Comparison of ENCODE assay signal across 27 cellular contexts in genomic region chr11:28090052-28090749, GRCh38. TPM values are rescaled to one million over a fixed set of nuclear protein-coding genes. Genes with fewer than 3 reads are reported as not detected.
DNase-seq lines count a peak whose midpoint lies in the region; ATAC-seq, FAIRE-seq and TF ChIP-seq lines count a peak whose summit lies in the region.
"Had no signal": no experiment of that assay in that cellular context is flagged by ENCODE, and none has a peak within 500 bp of the region (broad histone marks: within the 10 kb centered on the region; RNA-seq: fewer than 3 reads in every experiment).

No MANE protein-coding gene starts in this region.

- intact Hi-C loops in dorsolateral prefrontal cortex (cut with DNase I) = no loop called here

- no peak overlapping the region for H3K4me3 ChIP-seq in A549
- H3K4me3 ChIP-seq in brain microvascular endothelial cell (ENCODE audit: low read depth, low read length) = no peak overlapping the region
- H3K4me3 ChIP-seq in fibroblast of villous mesenchyme (ENCODE audit: low read depth, low read length) = no peak overlapping the region
- H3K4me3 ChIP-seq in dorsolateral prefrontal cortex = no peak overlapping the region
- H3K4me3 ChIP-seq: esophagus squamous epithelium, left ventricle myocardium inferior, transverse colon had no signal

- H3K4me2 ChIP-seq in A549 = peak overlapping the region; percentile 41

- H3K27ac ChIP-seq in A549 = peak overlapping the region; percentile 49 to 80
- H3K27ac ChIP-seq in brain microvascular endothelial cell = peak overlapping the region; percentile 6
- H3K27ac ChIP-seq in dorsolateral prefrontal cortex = no peak overlapping the region
- H3K27ac ChIP-seq: C4-2B, esophagus squamous epithelium, left ventricle myocardium inferior, parathyroid adenoma, transverse colon had no signal

- no peaks in the 10 kb centered on the region for H3K9me3 ChIP-seq in A549
- H3K9me3 ChIP-seq: esophagus squamous epithelium, left ventricle myocardium inferior, transverse colon had no signal

- H3K27me3 Mint-ChIP-seq in HFFc6 (ENCODE audit: insufficient read depth) = no peaks in the 10 kb centered on the region
- H3K27me3 Mint-ChIP-seq in T-helper 2 cell treated with Interferon-gamma antibody and Interleukin-4, amounts not matched to agents 5 μg/mL and 100 μg/mL, for 36 hours (ENCODE audit: low read depth) = no peaks in the 10 kb centered on the region
- H3K27me3 Mint-ChIP-seq: natural killer cell treated with Interleukin-12 subunit alpha and Interleukin-12 subunit beta and Interleukin-15 and Interleukin-18, amount 100 ng/mL, for 72 hours had no signal

- no peaks in the 10 kb centered on the region for H3K36me3 ChIP-seq in brain microvascular endothelial cell (replicated peaks)
- H3K36me3 ChIP-seq: left ventricle myocardium inferior, transverse colon had no signal

- WGBS in A549 (ENCODE audit: missing lambda C conversion rate) = 43% methylated on average over 2 of the region's 2 CpGs

- H3K4me1 ChIP-seq in A549 = peaks cover 35% of the 10 kb centered on the region
- H3K4me1 ChIP-seq: esophagus squamous epithelium, left ventricle myocardium inferior, parathyroid adenoma, transverse colon had no signal

- in situ Hi-C loops in brain microvascular endothelial cell (cut with HindIII; ENCODE audit: low pct_ligation_motif_present, low sequenced_read_pairs) = no loop called here
- in situ Hi-C loops in GM13976 (cut with MboI; ENCODE audit: low sequenced_read_pairs, unreplicated experiment) = no loop called here

- no peak for TF ChIP-seq POLR2A in A549 (IDR thresholded peaks at IDR 0.05; ENCODE audit: low read length)

- ATAC-seq in A549 (peak in 1 of 2 experiments; percentile 74; a peak in 4 of 6 replicates), GM19035 (IDR thresholded peaks at IDR 0.05; ENCODE audit: unreplicated experiment) (no peak)
- ATAC-seq: activated T-cell treated with anti-CD3 and anti-CD28 coated beads, Interleukin-2, amount 50 U/mL, for 4 hours; natural killer cell treated with Interleukin-12 subunit alpha and Interleukin-12 subunit beta and Interleukin-15 and Interleukin-18, amount 100 ng/mL, for 72 hours; right cardiac atrium had no signal

- POLR2A ChIA-PET in A549 (lab: Yijun Ruan, JAX) = interaction anchor here (0.9 kb wide), 1 partner anchor 18 kb away, joined by 4 read pairs; no protein-coding TSS in a partner anchor

- peaks cover 33% of the 10 kb centered on the region for H3K36me3 Mint-ChIP-seq in HFFc6 (ENCODE audit: low read depth)
- peaks cover 34% of the 10 kb centered on the region for H3K36me3 Mint-ChIP-seq in T-helper 2 cell treated with Interferon-gamma antibody and Interleukin-4, amounts not matched to agents 5 μg/mL and 100 μg/mL, for 36 hours (ENCODE audit: low read depth)

- H3K4me3 Mint-ChIP-seq in HFFc6 = peak overlapping the region; percentile 62
- no peak overlapping the region for H3K4me3 Mint-ChIP-seq in T-helper 2 cell treated with Interferon-gamma antibody and Interleukin-4, amounts not matched to agents 5 μg/mL and 100 μg/mL, for 36 hours
- H3K4me3 Mint-ChIP-seq: activated T-cell treated with anti-CD3 and anti-CD28 coated beads, Interleukin-2, amount 50 U/mL, for 4 hours; mesothelial cell of epicardium; natural killer cell treated with Interleukin-12 subunit alpha and Interleukin-12 subunit beta and Interleukin-15 and Interleukin-18, amount 100 ng/mL, for 72 hours had no signal

- TF ChIP-seq EP300 in A549 (IDR thresholded peaks at IDR 0.05) = no peak

- TF ChIP-seq CTCF in A549 (IDR thresholded peaks at IDR 0.05) = no peak
- no peak for TF ChIP-seq CTCF in HFFc6 (IDR thresholded peaks at IDR 0.05)
- no peak for TF ChIP-seq CTCF in brain microvascular endothelial cell (IDR thresholded peaks at IDR 0.05; ENCODE audit: low read depth, low read length, missing control alignments)
- TF ChIP-seq CTCF in fibroblast of villous mesenchyme (IDR thresholded peaks at IDR 0.05; ENCODE audit: insufficient read depth, low read depth, low read length) = no peak
- TF ChIP-seq CTCF in dorsolateral prefrontal cortex (IDR thresholded peaks at IDR 0.05 in 54 of 56, conservative IDR thresholded peaks at IDR 0.05 in 2 of 56; ENCODE audit: low read depth in 1 of 56, partially characterized antibody in 56 of 56) = no peak
- no peak for TF ChIP-seq CTCF in GM13976 (IDR thresholded peaks at IDR 0.05; ENCODE audit: borderline replicate concordance, control extremely low read depth, extremely low read depth, insufficient read depth, missing control alignments)

- 0 out of 2 replicates have a peak, but pooled peaks cover 5% of the 10 kb centered on the region for H3K9me3 Mint-ChIP-seq in HFFc6
- H3K9me3 Mint-ChIP-seq in T-helper 2 cell treated with Interferon-gamma antibody and Interleukin-4, amounts not matched to agents 5 μg/mL and 100 μg/mL, for 36 hours = no peaks in the 10 kb centered on the region
- H3K9me3 Mint-ChIP-seq: activated T-cell treated with anti-CD3 and anti-CD28 coated beads, Interleukin-2, amount 50 U/mL, for 4 hours; mesothelial cell of epicardium; natural killer cell treated with Interleukin-12 subunit alpha and Interleukin-12 subunit beta and Interleukin-15 and Interleukin-18, amount 100 ng/mL, for 72 hours had no signal

- H3K4me1 Mint-ChIP-seq in HFFc6 (ENCODE audit: low read depth) = peaks cover 75% of the 10 kb centered on the region
- peaks cover 4% of the 10 kb centered on the region for H3K4me1 Mint-ChIP-seq in T-helper 2 cell treated with Interferon-gamma antibody and Interleukin-4, amounts not matched to agents 5 μg/mL and 100 μg/mL, for 36 hours (ENCODE audit: low read depth)
- H3K4me1 Mint-ChIP-seq: mesothelial cell of epicardium had no signal

- no peaks in the 10 kb centered on the region for H3K27me3 ChIP-seq in brain microvascular endothelial cell (replicated peaks)
- no peaks in the 10 kb centered on the region for H3K27me3 ChIP-seq in dorsolateral prefrontal cortex
- H3K27me3 ChIP-seq: esophagus squamous epithelium, transverse colon had no signal

- peak overlapping the region; percentile 79 for H3K27ac Mint-ChIP-seq in HFFc6
- H3K27ac Mint-ChIP-seq in T-helper 2 cell treated with Interferon-gamma antibody and Interleukin-4, amounts not matched to agents 5 μg/mL and 100 μg/mL, for 36 hours = no peak overlapping the region
- H3K27ac Mint-ChIP-seq: mesothelial cell of epicardium; natural killer cell treated with Interleukin-12 subunit alpha and Interleukin-12 subunit beta and Interleukin-15 and Interleukin-18, amount 100 ng/mL, for 72 hours had no signal

- DNase-seq in A549 (ENCODE audit: low read depth in 1 of 2, low spot score in 1 of 2) = no peak
- peak; percentile 39 for DNase-seq in HFFc6
- DNase-seq in brain microvascular endothelial cell = no peak
- DNase-seq in fibroblast of villous mesenchyme (ENCODE audit: low read depth) = peak; percentile 55
- DNase-seq in dorsolateral prefrontal cortex = no peak
- DNase-seq in T-helper 2 cell treated with Interferon-gamma antibody and Interleukin-4, amounts not matched to agents 5 μg/mL and 100 μg/mL, for 36 hours (ENCODE audit: low spot score) = no peak
- DNase-seq in GM13976 (ENCODE audit: low spot score) = no peak
- DNase-seq: activated CD4-positive, CD25-positive, alpha-beta regulatory T cell treated with anti-CD3 and anti-CD28 coated beads, Interleukin-2, amount 50 U/mL, for 72 hours; activated naive CD4-positive, alpha-beta T cell treated with Interleukin-2 at 50 U/mL for 16 hours; activated T-cell treated with anti-CD3 and anti-CD28 coated beads, Interleukin-2, amount 50 U/mL, for 4 hours; amygdala; effector CD8-positive, alpha-beta T cell; esophagus squamous epithelium; left ventricle myocardium inferior; NCI-H1105; NCI-H2029; NCI-H2227 treated with DMSO at 0.1 percent for 48 hours; NCI-H774; right cardiac atrium; Right ventricle myocardium superior; stimulated activated CD8-positive, alpha-beta memory T cell treated with anti-CD3 and anti-CD28 coated beads, Interleukin-4, amount 100 ng/mL, for 48 hours; transverse colon had no signal

- FAIRE-seq in A549 (lab: Jason Lieb, UNC) = peak; percentile 88

- CTCF ChIA-PET in A549 (lab: Yijun Ruan, JAX) = interaction anchor here (1.1 to 1.6 kb wide), 4 partner anchors 14 to 388 kb away, joined by 3 to 5 read pairs (median 4); no protein-coding TSS in a partner anchor

- TF ChIP-seq RAD21 in A549 (conservative IDR thresholded peaks at IDR 0.05 in 1 of 2, IDR thresholded peaks at IDR 0.05 in 1 of 2) = no peak

TF ChIP-seq in A549, 52 proteins besides CTCF, POLR2A, EP300 and RAD21 (continues in another document):
- peak; percentile 57; the same call in 1 of the 2 replicates for TF ChIP-seq GATA3 (IDR thresholded peaks at IDR 0.05; ENCODE audit: borderline replicate concordance)
- TF ChIP-seq FOSL2 (IDR thresholded peaks at IDR 0.05) = 0 out of 2 replicates have a peak, but pooled peaks have one; percentile 24
- peak; percentile 57 for TF ChIP-seq FOSL2 (CRISPR knock-in tag; IDR thresholded peaks at IDR 0.05)
- TF ChIP-seq RARB (CRISPR knock-in tag; IDR thresholded peaks at IDR 0.05) = no peak
- TF ChIP-seq CHD4 (IDR thresholded peaks at IDR 0.05; ENCODE audit: borderline replicate concordance) = no peak
- no peak for TF ChIP-seq CBX2 (IDR thresholded peaks at IDR 0.05; ENCODE audit: borderline replicate concordance, low read depth)
- no peak for TF ChIP-seq POLR2AphosphoS2 (conservative IDR thresholded peaks at IDR 0.05; ENCODE audit: low read length)
- TF ChIP-seq SREBF2 (IDR thresholded peaks at IDR 0.05) = no peak
- no peak for TF ChIP-seq EHMT2 (IDR thresholded peaks at IDR 0.05; ENCODE audit: low read depth)
- peak in 1 of 2 experiments; percentile 16; a peak in 1 of 4 replicates for TF ChIP-seq CEBPB (IDR thresholded peaks at IDR 0.05)

RNA-seq across cellular contexts. Expression of gene KIF18A, which starts 17.8 kb away (rescaled TPM):
- 29.8 and 47.2 TPM in 2 replicates for polyA plus RNA-seq in A549 (2011; rRNA removed)
- polyA plus RNA-seq in A549 (2012; cell fraction: cytosol; rRNA removed) = 7.3 and 7.5 TPM in 2 replicates
- polyA plus RNA-seq in A549 (2012; cell fraction: nucleus; rRNA removed) = 6.7 and 9.3 TPM in 2 replicates
- polyA plus RNA-seq in A549 (2017; fragmentation: RNase III; extraction: RNeasy Plus Mini Kit Qiagen cat#74134 plus additional on column Dnase treatment) = 24.8 to 25.6 TPM (median 25.5 TPM) in 3 replicates
- polyA minus RNA-seq in A549 (2011; rRNA and poly(A)+ RNA removed) = 31.7 and 32.2 TPM in 2 replicates
- total RNA-seq in HFFc6 (2021; fragmentation: NEBNext Ultra II Directional; extraction: Animal tissue kit (Norgen Biotek cat#: 25700)) = 10 to 100 TPM; 13.1 to 25.4 (median 22.4) TPM
- total RNA-seq in fibroblast of villous mesenchyme = 11.9 and 25.0 TPM in 2 replicates
- 1 to 10 TPM in 5 of 120 experiments, under 1 TPM in 84, not detected in 31; 0.11 to 1.7 (median 0.39) TPM for total RNA-seq in dorsolateral prefrontal cortex

RNA-seq across cellular contexts. Expression of gene METTL15, which starts 18.0 kb away (rescaled TPM):
- 21.9 and 23.5 TPM in 2 replicates for polyA plus RNA-seq in A549 (2011; rRNA removed)
- polyA plus RNA-seq in A549 (2012; cell fraction: cytosol; rRNA removed) = 3.9 and 6.1 TPM in 2 replicates
- 3.5 and 5.0 TPM in 2 replicates for polyA plus RNA-seq in A549 (2012; cell fraction: nucleus; rRNA removed)
- polyA plus RNA-seq in A549 (2017; fragmentation: RNase III; extraction: RNeasy Plus Mini Kit Qiagen cat#74134 plus additional on column Dnase treatment) = 8.9 to 9.5 TPM (median 9.0 TPM) in 3 replicates
- 47.9 and 48.2 TPM in 2 replicates for polyA minus RNA-seq in A549 (2011; rRNA and poly(A)+ RNA removed)
- total RNA-seq in HFFc6 (2021; fragmentation: NEBNext Ultra II Directional; extraction: Animal tissue kit (Norgen Biotek cat#: 25700)) = 10 to 100 TPM; 11.0 to 14.1 (median 12.4) TPM
- total RNA-seq in fibroblast of villous mesenchyme = 17.7 and 28.1 TPM in 2 replicates
- total RNA-seq in dorsolateral prefrontal cortex = 10 to 100 TPM; 15.3 to 30.0 (median 22.2) TPM

Comparison
In these comparisons a context has a peak if more than half of its experiments do, and no peak if none do; other contexts are left out.
1. DNase-seq: peak in HFFc6 (single experiment) and fibroblast of villous mesenchyme (single experiment); none in A549 (0 of 2), brain microvascular endothelial cell (single experiment), dorsolateral prefrontal cortex (0 of 10), T-helper 2 cell treated with Interferon-gamma antibody and Interleukin-4, amounts not matched to agents 5 μg/mL and 100 μg/mL, for 36 hours (single experiment) and GM13976 (single experiment).
2. H3K27ac ChIP-seq: peak in A549 (2 of 2) and brain microvascular endothelial cell (single experiment); none in dorsolateral prefrontal cortex (0 of 59).